Comparison of ENCODE assay signal across 8 cellular contexts in genomic region chr15:74635228-74635627, GRCh38. TPM values are rescaled to one million over a fixed set of nuclear protein-coding genes. Genes with fewer than 3 reads are reported as not detected.
DNase-seq lines count a peak whose midpoint lies in the region; ATAC-seq and TF ChIP-seq lines count a peak whose summit lies in the region.

No MANE protein-coding gene starts in this region.

- H3K4me3 ChIP-seq in NB4 (ENCODE audit: low read depth, low read length) = no peak overlapping the region

- POLR2A ChIA-PET in WTC11 (lab: Charles Lee) = interaction anchor here (1.0 kb wide), 1 partner anchor 125 kb away, joined by 5 read pairs; no protein-coding TSS in a partner anchor

- TF ChIP-seq CTCF in NB4 (IDR thresholded peaks at IDR 0.05; ENCODE audit: low read depth, low read length) (peak; percentile 94), WTC11 (IDR thresholded peaks at IDR 0.05) (peak; percentile 84)

- in situ Hi-C loops in T47D (cut with HindIII; ENCODE audit: low pct_unique_long_range_greater_than_20kb, low sequenced_read_pairs) = no loop called here

- H3K27ac Mint-ChIP-seq in WTC11 = no peak overlapping the region

- H3K27me3 Mint-ChIP-seq in WTC11 (ENCODE audit: low read depth) = no peaks in the 10 kb centered on the region

- TF ChIP-seq POLR2A in NB4 (IDR thresholded peaks at IDR 0.05; ENCODE audit: extremely low read depth, insufficient read length) = no peak

- no peaks in the 10 kb centered on the region for H3K9me3 Mint-ChIP-seq in WTC11

- peaks cover 30% of the 10 kb centered on the region for H3K36me3 Mint-ChIP-seq in WTC11

- DNase-seq in SIG-M5 treated with dmso at 0.1 percent for 504 hours (lab: John Stamatoyannopoulos, UW; ENCODE audit: unreplicated experiment) (peak; percentile 67), SIG-M5 (lab: John Stamatoyannopoulos, UW) (no peak), NB4 (ENCODE audit: low read depth) (peak; percentile 82), WTC11 (ENCODE audit: low spot score) (peak; percentile 80), T47D (ENCODE audit: low read depth in 1 of 2, low spot score in 1 of 2) (peak; percentile 61 to 85), kidney tubule cell (ENCODE audit: low spot score) (peak; percentile 76)
- peak; percentile 74 for DNase-seq in stimulated activated CD4-positive, alpha-beta T cell treated with anti-CD3 and anti-CD28 coated beads, Interleukin-4, amount 100 ng/mL, for 1 hour

- CTCF ChIA-PET in WTC11 (lab: Charles Lee) = interaction anchor here (0.7 to 14.6 kb wide), 17 partner anchors 16 to 360 kb away, joined by 3 to 409 read pairs (median 6); partner anchors contain the start of genes CLK3 and CYP1A1

- H3K4me3 Mint-ChIP-seq in WTC11 = no peak overlapping the region

- H3K4me1 Mint-ChIP-seq in WTC11 = no peaks in the 10 kb centered on the region

- ATAC-seq in WTC11 = peak; percentile 83
- no peak for ATAC-seq in HG03460 (IDR thresholded peaks at IDR 0.05; ENCODE audit: unreplicated experiment)

TF ChIP-seq in WTC11, 78 proteins besides CTCF, POLR2A, EP300 and RAD21:
- TF ChIP-seq ESRRA (CRISPR knock-in tag; IDR thresholded peaks at IDR 0.05; ENCODE audit: borderline replicate concordance) (no peak), ZBTB21 (CRISPR knock-in tag; IDR thresholded peaks at IDR 0.05; ENCODE audit: borderline replicate concordance) (no peak)

RNA-seq across cellular contexts. Expression of gene CLK3, which starts 19.6 kb away (rescaled TPM):
- total RNA-seq in WTC11 (2021) = 45.2 to 48.1 TPM (median 46.3 TPM) in 3 replicates
